In genomic region chr1:84370831-84371394, GRCh38 we compare ENCODE assay signal across 1 cellular context.
TF ChIP-seq lines count a peak whose summit lies in the region.

No MANE protein-coding gene starts in this region.

TF ChIP-seq in K562, 482 proteins besides CTCF, POLR2A, EP300 and RAD21 (continued from another document):
- no peak for TF ChIP-seq CHD7 (IDR thresholded peaks at IDR 0.05; ENCODE audit: low read depth, low read length)
- no peak for TF ChIP-seq THRA (IDR thresholded peaks at IDR 0.05)
- no peak for TF ChIP-seq MYC (IDR thresholded peaks at IDR 0.05; ENCODE audit: low read depth, low read length)
- TF ChIP-seq MYC (CRISPR knock-in tag; IDR thresholded peaks at IDR 0.05; ENCODE audit: borderline replicate concordance, low read depth), result no peak
- no peak for TF ChIP-seq HDGF (IDR thresholded peaks at IDR 0.05)
- TF ChIP-seq CAMTA2 (CRISPR knock-in tag; conservative IDR thresholded peaks at IDR 0.05), result no peak
- TF ChIP-seq E2F3 (CRISPR knock-in tag; IDR thresholded peaks at IDR 0.05), result no peak
- no peak for TF ChIP-seq PRPF4 (IDR thresholded peaks at IDR 0.05; ENCODE audit: insufficient read depth, low read depth, low read length, poor library complexity, severe bottlenecking)
- no peak for TF ChIP-seq ZBTB34 (CRISPR knock-in tag; IDR thresholded peaks at IDR 0.05)
- 0 out of 2 replicates have a peak, but pooled peaks have one; percentile 42 for TF ChIP-seq MEF2D (tag; conservative IDR thresholded peaks at IDR 0.05; ENCODE audit: low read depth)
- TF ChIP-seq ZBTB7A (IDR thresholded peaks at IDR 0.05; ENCODE audit: borderline replicate concordance, control insufficient read depth, low read depth, low read length), result no peak
- no peak for TF ChIP-seq ZMIZ1 (IDR thresholded peaks at IDR 0.05; ENCODE audit: low read depth in 2 of 2, low read length in 2 of 2)
- TF ChIP-seq SP2 (IDR thresholded peaks at IDR 0.05; ENCODE audit: extremely low read depth, low read depth, low read length, poor library complexity, severe bottlenecking), result no peak
- no peak for TF ChIP-seq RBBP5 (IDR thresholded peaks at IDR 0.05; ENCODE audit: borderline replicate concordance, insufficient read depth, low read length, poor library complexity, severe bottlenecking)
